In genomic region chr17:8149419-8150193, GRCh38 we compare ENCODE assay signal across 11 cellular contexts. TPM values are rescaled to one million over a fixed set of nuclear protein-coding genes. Genes with fewer than 3 reads are reported as not detected.
A peak's percentile ranks its signal among the peaks of the same experiment; 100 is the strongest.
DNase-seq lines count a peak whose midpoint lies in the region; ATAC-seq and TF ChIP-seq lines count a peak whose summit lies in the region.
"Had no signal": no experiment of that assay in that cellular context is flagged by ENCODE, and none has a peak within 500 bp of the region (broad histone marks: within the 10 kb centered on the region; RNA-seq: fewer than 3 reads in every experiment).

No MANE protein-coding gene starts in this region.

- TF ChIP-seq CTCF in gastroesophageal sphincter (IDR thresholded peaks at IDR 0.05) (no peak), thyroid gland (IDR thresholded peaks at IDR 0.05) (no peak), Peyer's patch (IDR thresholded peaks at IDR 0.05) (no peak)

- H3K27ac Mint-ChIP-seq in activated T-cell treated with anti-CD3 and anti-CD28 coated beads, Interleukin-2, amount 50 U/mL, for 72 hours, result peak overlapping the region; percentile 57
- H3K27ac Mint-ChIP-seq: activated T-cell treated with anti-CD3 and anti-CD28 coated beads, Interleukin-2, amount 50 U/mL, for 24 hours; H9 had no signal

- TF ChIP-seq POLR2A in gastroesophageal sphincter (IDR thresholded peaks at IDR 0.05) (peak in 1 of 2 donors; percentile 19), thyroid gland (IDR thresholded peaks at IDR 0.05) (no peak), Peyer's patch (IDR thresholded peaks at IDR 0.05) (no peak)

- no peak for TF ChIP-seq EP300 in gastroesophageal sphincter (IDR thresholded peaks at IDR 0.05)

- H3K4me1 ChIP-seq in gastroesophageal sphincter (peaks cover 0 to 78% (median 29%) of the 10 kb centered on the region in 3 donors), thyroid gland (peaks cover 30 to 33% of the 10 kb centered on the region in 2 donors), Peyer's patch (peaks cover 2 to 33% (median 26%) of the 10 kb centered on the region in 4 donors)

- H3K36me3 ChIP-seq in gastroesophageal sphincter (peaks cover 12 to 71% of the 10 kb centered on the region in 2 donors), thyroid gland (peaks cover 62 to 66% of the 10 kb centered on the region in 2 donors), Peyer's patch (peaks cover 0 to 64% (median 9%) of the 10 kb centered on the region in 3 donors)

- H3K36me3 Mint-ChIP-seq in activated T-cell treated with anti-CD3 and anti-CD28 coated beads, Interleukin-2, amount 50 U/mL, for 72 hours (ENCODE audit: insufficient read depth in 2 of 2), result peaks cover 5 to 27% of the 10 kb centered on the region in 2 donors

- H3K27me3 ChIP-seq in gastroesophageal sphincter (no peaks in the 10 kb centered on the region), thyroid gland (no peaks in the 10 kb centered on the region), Peyer's patch (no peaks in the 10 kb centered on the region)

- no peak for ATAC-seq in activated T-cell treated with anti-CD3 and anti-CD28 coated beads, Interleukin-2, amount 50 U/mL, for 72 hours (replicated peaks in 1 of 2)
- no peak for ATAC-seq in gastroesophageal sphincter
- ATAC-seq: naive thymus-derived CD8-positive, alpha-beta T cell had no signal

- no peaks in the 10 kb centered on the region for H3K9me3 Mint-ChIP-seq in activated T-cell treated with anti-CD3 and anti-CD28 coated beads, Interleukin-2, amount 50 U/mL, for 72 hours
- H3K9me3 Mint-ChIP-seq: activated T-cell treated with anti-CD3 and anti-CD28 coated beads, Interleukin-2, amount 50 U/mL, for 24 hours; H9 had no signal

- peaks cover 11% of the 10 kb centered on the region for H3K4me1 Mint-ChIP-seq in activated T-cell treated with anti-CD3 and anti-CD28 coated beads, Interleukin-2, amount 50 U/mL, for 72 hours (ENCODE audit: low read depth)

- intact Hi-C loops in thyroid gland (cut with DNase I), result loop anchor here (10.0 kb wide), 1 partner anchor 305 kb away; no protein-coding TSS in a partner anchor

- H3K4me3 ChIP-seq in gastroesophageal sphincter (peak overlapping the region in 1 of 2 donors; percentile 79), thyroid gland (replicated peaks in 1 of 3) (no peak overlapping the region), Peyer's patch (no peak overlapping the region)

- peak overlapping the region in 3 of 4 donors; percentile 99 to 100 (median 99) for H3K27ac ChIP-seq in gastroesophageal sphincter
- H3K27ac ChIP-seq in thyroid gland, result peak overlapping the region in 2 of 3 donors; percentile 98 to 100
- peak overlapping the region in 2 of 4 donors; percentile 91 to 99 for H3K27ac ChIP-seq in Peyer's patch

- DNase-seq in activated T-cell treated with anti-CD3 and anti-CD28 coated beads, Interleukin-2, amount 50 U/mL, for 72 hours, result no peak
- DNase-seq in activated T-cell treated with anti-CD3 and anti-CD28 coated beads for 4 hours (no peak), thyroid gland (no peak), Peyer's patch (no peak)
- DNase-seq in effector CD8-positive, alpha-beta T cell (lab: John Stamatoyannopoulos, UW), result no peak
- DNase-seq: ACHN; activated T-cell treated with anti-CD3 and anti-CD28 coated beads, Interleukin-2, amount 50 U/mL, for 24 hours; H9 had no signal

- H3K9me3 ChIP-seq in gastroesophageal sphincter (no peaks in the 10 kb centered on the region), thyroid gland (no peaks in the 10 kb centered on the region), Peyer's patch (no peaks in the 10 kb centered on the region)

- H3K27me3 Mint-ChIP-seq in activated T-cell treated with anti-CD3 and anti-CD28 coated beads, Interleukin-2, amount 50 U/mL, for 72 hours (ENCODE audit: low read depth), result no peaks in the 10 kb centered on the region
- H3K27me3 Mint-ChIP-seq: activated T-cell treated with anti-CD3 and anti-CD28 coated beads, Interleukin-2, amount 50 U/mL, for 24 hours had no signal

- 73 to 100% methylated on average over 1 to 9 of the region's 29 CpGs for WGBS in gastroesophageal sphincter (ENCODE audit: low coverage in 1 of 2), 2 donors
- WGBS in thyroid gland, 2 donors, result 91 to 93% methylated on average over 21 to 25 of the region's 29 CpGs

- peak overlapping the region; percentile 53 to 58 for H3K4me3 Mint-ChIP-seq in activated T-cell treated with anti-CD3 and anti-CD28 coated beads, Interleukin-2, amount 50 U/mL, for 72 hours

RNA-seq across cellular contexts. Expression of gene PER1, which starts 2.6 kb away (rescaled TPM):
- 10 to 100 TPM; 58.2 to 78.5 TPM for total RNA-seq in activated T-cell treated with anti-CD3 and anti-CD28 coated beads, Interleukin-2, amount 50 U/mL, for 72 hours
- total RNA-seq in gastroesophageal sphincter (100 to 1,000 TPM in 3 of 4 donors, 10 to 100 TPM in 1; 67.1 to 188 (median 136) TPM), thyroid gland (100 to 1,000 TPM in 3 of 4 donors, 10 to 100 TPM in 1; 85.2 to 148 (median 137) TPM), Peyer's patch (100 to 1,000 TPM in 3 of 4 donors, 10 to 100 TPM in 1; 67.6 to 143 (median 119) TPM)

RNA-seq across cellular contexts. Expression of gene VAMP2, which starts 13.1 kb away (rescaled TPM):
- total RNA-seq in activated T-cell treated with anti-CD3 and anti-CD28 coated beads, Interleukin-2, amount 50 U/mL, for 72 hours, result 10 to 100 TPM; 71.3 to 73.6 TPM
- total RNA-seq in gastroesophageal sphincter (10 to 100 TPM; 14.6 to 39.8 (median 33.4) TPM), thyroid gland (10 to 100 TPM; 30.6 to 35.2 (median 33.4) TPM), Peyer's patch (10 to 100 TPM; 10.7 to 40.2 (median 32.4) TPM)

RNA-seq across cellular contexts. Expression of gene HES7, which starts 25.7 kb away (rescaled TPM):
- total RNA-seq in activated T-cell treated with anti-CD3 and anti-CD28 coated beads, Interleukin-2, amount 50 U/mL, for 72 hours, result 1 to 10 TPM; 1.5 to 4.3 TPM
- total RNA-seq in gastroesophageal sphincter, result under 1 TPM in 2 of 4 donors, not detected in 2; 0.89 to 0.94 TPM
- total RNA-seq in thyroid gland, result 1 to 10 TPM in 1 of 4 donors, not detected in 3; 1.7 TPM
- total RNA-seq in Peyer's patch, result not detected

RNA-seq across cellular contexts. Expression of gene TMEM107, which starts 26.6 kb away (rescaled TPM):
- 10 to 100 TPM; 45.1 to 50.8 TPM for total RNA-seq in activated T-cell treated with anti-CD3 and anti-CD28 coated beads, Interleukin-2, amount 50 U/mL, for 72 hours
- total RNA-seq in gastroesophageal sphincter (10 to 100 TPM; 11.2 to 18.8 (median 15.5) TPM), thyroid gland (10 to 100 TPM; 19.7 to 34.7 (median 32.2) TPM), Peyer's patch (10 to 100 TPM in 3 of 4 donors, 1 to 10 TPM in 1; 6.5 to 27.2 (median 16.4) TPM)

RNA-seq across cellular contexts. Expression of gene ALOXE3, which starts 31.3 kb away (rescaled TPM):
- not detected for total RNA-seq in activated T-cell treated with anti-CD3 and anti-CD28 coated beads, Interleukin-2, amount 50 U/mL, for 72 hours
- total RNA-seq in gastroesophageal sphincter (under 1 TPM in 1 of 4 donors, not detected in 3; 0.37 TPM), thyroid gland (not detected), Peyer's patch (not detected)
- total RNA-seq: T-helper 2 cell treated with Interferon-gamma antibody and Interleukin-4, amounts not matched to agents 100 ng/mL and 5 ng/mL, for 36 hours had no signal
